In the genomic region with DNA sequence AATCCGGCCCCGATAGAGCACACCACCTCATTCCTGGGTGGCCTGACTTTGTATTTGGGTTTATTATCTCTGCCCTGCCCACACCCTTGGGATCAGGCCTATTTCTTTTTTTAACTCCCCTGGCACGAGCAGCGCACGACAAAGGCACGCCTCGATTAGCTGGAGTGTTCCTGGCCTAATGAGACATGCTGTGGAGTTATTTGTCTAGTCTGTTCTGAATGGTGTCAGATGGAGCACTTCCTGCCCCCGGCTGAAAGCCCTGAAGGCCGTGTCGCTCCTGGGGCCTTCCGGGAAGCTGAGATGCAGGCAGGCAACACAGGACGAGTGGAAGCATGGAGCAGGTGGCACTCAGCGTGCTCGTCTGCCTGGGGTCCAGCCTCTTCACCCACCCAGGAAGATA, we compare ENCODE assay signal across 1 cellular context.
TF ChIP-seq lines count a peak whose summit lies in the region.

No MANE protein-coding gene starts in this region.

TF ChIP-seq in HepG2, 621 proteins besides CTCF, POLR2A, EP300 and RAD21 (continued from another document):
- TF ChIP-seq, protein P1, sequence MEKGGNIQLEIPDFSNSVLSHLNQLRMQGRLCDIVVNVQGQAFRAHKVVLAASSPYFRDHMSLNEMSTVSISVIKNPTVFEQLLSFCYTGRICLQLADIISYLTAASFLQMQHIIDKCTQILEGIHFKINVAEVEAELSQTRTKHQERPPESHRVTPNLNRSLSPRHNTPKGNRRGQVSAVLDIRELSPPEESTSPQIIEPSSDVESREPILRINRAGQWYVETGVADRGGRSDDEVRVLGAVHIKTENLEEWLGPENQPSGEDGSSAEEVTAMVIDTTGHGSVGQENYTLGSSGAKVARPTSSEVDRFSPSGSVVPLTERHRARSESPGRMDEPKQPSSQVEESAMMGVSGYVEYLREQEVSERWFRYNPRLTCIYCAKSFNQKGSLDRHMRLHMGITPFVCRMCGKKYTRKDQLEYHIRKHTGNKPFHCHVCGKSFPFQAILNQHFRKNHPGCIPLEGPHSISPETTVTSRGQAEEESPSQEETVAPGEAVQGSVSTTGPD (CRISPR knock-in tag; IDR thresholded peaks at IDR 0.05) = no peak
- TF ChIP-seq ZNF12 (CRISPR knock-in tag; IDR thresholded peaks at IDR 0.05) (no peak), PAX8 (CRISPR knock-in tag; IDR thresholded peaks at IDR 0.05; ENCODE audit: borderline replicate concordance) (no peak)
